In the genomic region with DNA sequence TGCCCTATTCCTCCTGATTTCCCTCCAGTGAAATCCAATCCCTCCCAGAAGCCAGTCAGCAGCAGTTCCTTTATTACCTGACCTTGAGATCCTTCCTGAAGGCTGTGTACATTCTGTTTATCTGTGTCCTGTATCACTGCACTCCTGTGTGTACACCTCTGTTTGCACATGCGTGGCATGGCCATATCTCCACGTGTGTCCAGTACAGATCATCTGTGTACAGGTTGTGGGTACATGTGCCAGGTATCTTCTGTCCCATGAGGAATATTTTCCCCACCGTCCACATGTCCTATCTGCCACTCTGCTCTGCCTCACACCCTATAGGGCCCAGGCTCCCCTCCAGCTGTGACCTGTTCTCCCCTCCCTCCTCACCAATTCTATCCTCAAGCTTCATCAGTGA, we compare ENCODE assay signal across 9 cellular contexts. TPM values are rescaled to one million over a fixed set of nuclear protein-coding genes. Genes with fewer than 3 reads are reported as not detected.
A peak's percentile ranks its signal among the peaks of the same experiment; 100 is the strongest.
DNase-seq lines count a peak whose midpoint lies in the region; ATAC-seq and TF ChIP-seq lines count a peak whose summit lies in the region.
"Had no signal": no experiment of that assay in that cellular context is flagged by ENCODE, and none has a peak within 500 bp of the region (broad histone marks: within the 10 kb centered on the region; RNA-seq: fewer than 3 reads in every experiment).

No MANE protein-coding gene starts in this region.

- peak overlapping the region; percentile 7; the same call in 1 of the 2 replicates for H3K4me3 ChIP-seq in AG04450 (ENCODE audit: low read depth, low read length)
- peak overlapping the region; percentile 2 for H3K4me3 ChIP-seq in colonic mucosa
- H3K4me3 ChIP-seq in neural cell (ENCODE audit: low read length), result peak overlapping the region; percentile 69
- H3K4me3 ChIP-seq in HAP-1, result no peak overlapping the region

- in situ Hi-C loops in HAP-1 (cut with MboI; ENCODE audit: low sequenced_read_pairs), result no loop called here

- H3K9me3 ChIP-seq in AG04450 (ENCODE audit: control insufficient read depth, insufficient read depth, low read length) (no peaks in the 10 kb centered on the region; the same call in 1 of the 2 replicates), KOPT-K1 (ENCODE audit: insufficient read depth, low read length, poor library complexity, severe bottlenecking) (no peaks in the 10 kb centered on the region), colonic mucosa (no peaks in the 10 kb centered on the region), neural cell (ENCODE audit: low read length) (no peaks in the 10 kb centered on the region), HAP-1 (no peaks in the 10 kb centered on the region)

- H3K36me3 ChIP-seq in KOPT-K1 (ENCODE audit: insufficient read depth, low read length) (peaks cover 46% of the 10 kb centered on the region), colonic mucosa (peaks cover 32% of the 10 kb centered on the region), neural cell (ENCODE audit: insufficient read depth, low read length) (peaks cover 4% of the 10 kb centered on the region), HAP-1 (replicated peaks) (peaks cover 58% of the 10 kb centered on the region)

- no peak overlapping the region for H3K4me2 ChIP-seq in neural cell (ENCODE audit: low read length)

- TF ChIP-seq RAD21 in neural cell (conservative IDR thresholded peaks at IDR 0.05), result no peak

- H3K4me1 ChIP-seq in colonic mucosa, result peaks cover 7% of the 10 kb centered on the region
- peaks cover 17% of the 10 kb centered on the region for H3K4me1 ChIP-seq in HAP-1

- H3K79me2 ChIP-seq in neural cell (replicated peaks; ENCODE audit: insufficient read depth, low read length), result peaks cover 46% of the 10 kb centered on the region

- H3F3A ChIP-seq in neural cell (ENCODE audit: insufficient read depth, low read length, poor library complexity, severe bottlenecking), result peaks cover 6% of the 10 kb centered on the region

- POLR2A ChIA-PET in AG04450 (lab: Yijun Ruan, JAX), result interaction anchor here (1.4 to 3.5 kb wide), 2 partner anchors 8 to 14 kb away, joined by 6 to 24 read pairs; partner anchors contain the start of genes C1orf56 and GABPB2

- intact Hi-C loops in colonic mucosa (cut with DNase I), result loop anchor here (5.0 kb wide), 1 partner anchor 49 kb away; the partner anchor contains the start of genes MINDY1 and PRUNE1

- no peak for ATAC-seq in HG02588 (IDR thresholded peaks at IDR 0.05; ENCODE audit: unreplicated experiment)

- no peak overlapping the region for H2AFZ ChIP-seq in neural cell (ENCODE audit: low read depth, low read length)

- peak overlapping the region in 1 of 2 donors; percentile 58 for H3K9ac ChIP-seq in colonic mucosa (ENCODE audit: low read depth in 2 of 2, low read length in 2 of 2)
- no peak overlapping the region for H3K9ac ChIP-seq in neural cell (ENCODE audit: low read length)

- CTCF ChIA-PET in AG04450 (lab: Charles Lee), result interaction anchor here (1.5 kb wide), 1 partner anchor 9 kb away, joined by 6 read pairs; the partner anchor contains the start of gene C1orf56

- TF ChIP-seq CTCF in AG04450 (IDR thresholded peaks at IDR 0.05; ENCODE audit: low read depth, low read length) (no peak), colonic mucosa (IDR thresholded peaks at IDR 0.05) (no peak), neural cell (IDR thresholded peaks at IDR 0.05; ENCODE audit: poor library complexity, severe bottlenecking) (no peak)

- no peak for TF ChIP-seq EP300 in neural cell (conservative IDR thresholded peaks at IDR 0.05; ENCODE audit: poor library complexity, severe bottlenecking)

- H4K20me1 ChIP-seq in neural cell (ENCODE audit: insufficient read depth), result no peaks in the 10 kb centered on the region

- no peaks in the 10 kb centered on the region for H3K9me2 ChIP-seq in neural cell (ENCODE audit: insufficient read depth, low read length)

- H3K27ac ChIP-seq in AG04450 (ENCODE audit: low read depth, low read length) (peak overlapping the region; percentile 11), KOPT-K1 (ENCODE audit: low read depth, low read length, poor library complexity, severe bottlenecking) (peak overlapping the region; percentile 58), colonic mucosa (peak overlapping the region; percentile 91), neural cell (ENCODE audit: low read length) (no peak overlapping the region)

- DNase-seq in AG04450 (ENCODE audit: low read depth, low spot score) (no peak), colonic mucosa (peak; percentile 44), 8988T (no peak), D341Med (ENCODE audit: low spot score) (no peak), HAP-1 (ENCODE audit: low spot score in 2 of 2) (no peak)
- DNase-seq: NCI-H2081 had no signal

- no peaks in the 10 kb centered on the region for H3K27me3 ChIP-seq in AG04450 (ENCODE audit: control insufficient read depth, insufficient read depth, low read length)
- no peaks in the 10 kb centered on the region for H3K27me3 ChIP-seq in colonic mucosa
- no peaks in the 10 kb centered on the region for H3K27me3 ChIP-seq in neural cell (ENCODE audit: insufficient read depth, low read depth, low read length)
- no peaks in the 10 kb centered on the region for H3K27me3 ChIP-seq in HAP-1 (ENCODE audit: low read depth)

TF ChIP-seq in neural cell, 6 proteins besides CTCF, POLR2A, EP300 and RAD21:
- TF ChIP-seq SMC3 (conservative IDR thresholded peaks at IDR 0.05; ENCODE audit: poor library complexity), result no peak
- TF ChIP-seq, protein P1, sequence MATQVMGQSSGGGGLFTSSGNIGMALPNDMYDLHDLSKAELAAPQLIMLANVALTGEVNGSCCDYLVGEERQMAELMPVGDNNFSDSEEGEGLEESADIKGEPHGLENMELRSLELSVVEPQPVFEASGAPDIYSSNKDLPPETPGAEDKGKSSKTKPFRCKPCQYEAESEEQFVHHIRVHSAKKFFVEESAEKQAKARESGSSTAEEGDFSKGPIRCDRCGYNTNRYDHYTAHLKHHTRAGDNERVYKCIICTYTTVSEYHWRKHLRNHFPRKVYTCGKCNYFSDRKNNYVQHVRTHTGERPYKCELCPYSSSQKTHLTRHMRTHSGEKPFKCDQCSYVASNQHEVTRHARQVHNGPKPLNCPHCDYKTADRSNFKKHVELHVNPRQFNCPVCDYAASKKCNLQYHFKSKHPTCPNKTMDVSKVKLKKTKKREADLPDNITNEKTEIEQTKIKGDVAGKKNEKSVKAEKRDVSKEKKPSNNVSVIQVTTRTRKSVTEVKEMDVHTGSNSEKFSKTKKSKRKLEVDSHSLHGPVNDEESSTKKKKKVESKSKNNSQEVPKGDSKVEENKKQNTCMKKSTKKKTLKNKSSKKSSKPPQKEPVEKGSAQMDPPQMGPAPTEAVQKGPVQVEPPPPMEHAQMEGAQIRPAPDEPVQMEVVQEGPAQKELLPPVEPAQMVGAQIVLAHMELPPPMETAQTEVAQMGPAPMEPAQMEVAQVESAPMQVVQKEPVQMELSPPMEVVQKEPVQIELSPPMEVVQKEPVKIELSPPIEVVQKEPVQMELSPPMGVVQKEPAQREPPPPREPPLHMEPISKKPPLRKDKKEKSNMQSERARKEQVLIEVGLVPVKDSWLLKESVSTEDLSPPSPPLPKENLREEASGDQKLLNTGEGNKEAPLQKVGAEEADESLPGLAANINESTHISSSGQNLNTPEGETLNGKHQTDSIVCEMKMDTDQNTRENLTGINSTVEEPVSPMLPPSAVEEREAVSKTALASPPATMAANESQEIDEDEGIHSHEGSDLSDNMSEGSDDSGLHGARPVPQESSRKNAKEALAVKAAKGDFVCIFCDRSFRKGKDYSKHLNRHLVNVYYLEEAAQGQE (IDR thresholded peaks at IDR 0.05; ENCODE audit: borderline replicate concordance), result no peak
- TF ChIP-seq POLR2AphosphoS5 (IDR thresholded peaks at IDR 0.05), result no peak
- no peak for TF ChIP-seq EZH2 (IDR thresholded peaks at IDR 0.05; ENCODE audit: borderline replicate concordance, insufficient read depth, low read length, poor library complexity, severe bottlenecking)
- no peak for TF ChIP-seq TAF1 (IDR thresholded peaks at IDR 0.05; ENCODE audit: low read depth)

RNA-seq across cellular contexts. Expression of gene CDC42SE1, which starts 2.8 kb away (rescaled TPM):
- 66.3 and 70.3 TPM in 2 replicates for polyA plus RNA-seq in AG04450 (2011; rRNA removed)
- polyA minus RNA-seq in AG04450 (2011; rRNA and poly(A)+ RNA removed), result 55.5 and 56.1 TPM in 2 replicates
- total RNA-seq in colonic mucosa, result 10 to 100 TPM; 57.9 to 66.8 TPM
- polyA plus RNA-seq in neural cell, result 102 and 107 TPM in 2 replicates
- 61.6 and 63.4 TPM in 2 replicates for polyA minus RNA-seq in neural cell

RNA-seq across cellular contexts. Expression of gene MLLT11, which starts 3.6 kb away (rescaled TPM):
- 25.2 and 28.3 TPM in 2 replicates for polyA plus RNA-seq in AG04450 (2011; rRNA removed)
- 9.4 and 10.9 TPM in 2 replicates for polyA minus RNA-seq in AG04450 (2011; rRNA and poly(A)+ RNA removed)
- 1 to 10 TPM in 1 of 2 donors, under 1 TPM in 1; 0.42 to 1.3 TPM for total RNA-seq in colonic mucosa
- 131 and 142 TPM in 2 replicates for polyA plus RNA-seq in neural cell
- polyA minus RNA-seq in neural cell, result 79.9 and 88.8 TPM in 2 replicates

RNA-seq across cellular contexts. Expression of gene C1orf56, which starts 9.0 kb away (rescaled TPM):
- polyA plus RNA-seq in AG04450 (2011; rRNA removed), result 1.3 and 1.9 TPM in 2 replicates
- polyA minus RNA-seq in AG04450 (2011; rRNA and poly(A)+ RNA removed), result 0.74 and 1.8 TPM in 2 replicates
- 1 to 10 TPM; 2.6 to 3.2 TPM for total RNA-seq in colonic mucosa
- 0.87 and 1.2 TPM in 2 replicates for polyA plus RNA-seq in neural cell
- polyA minus RNA-seq in neural cell, result 2.2 and 2.9 TPM in 2 replicates

RNA-seq across cellular contexts. Expression of gene GABPB2, which starts 14.0 kb away (rescaled TPM):
- 9.8 and 10.0 TPM in 2 replicates for polyA plus RNA-seq in AG04450 (2011; rRNA removed)
- 15.7 and 15.8 TPM in 2 replicates for polyA minus RNA-seq in AG04450 (2011; rRNA and poly(A)+ RNA removed)
- 10 to 100 TPM; 13.1 to 15.2 TPM for total RNA-seq in colonic mucosa
- 3.0 and 4.1 TPM in 2 replicates for polyA plus RNA-seq in neural cell
- 12.2 TPM in 2 replicates for polyA minus RNA-seq in neural cell

RNA-seq across cellular contexts. Expression of gene BNIPL, which starts 20.2 kb away (rescaled TPM):
- polyA plus RNA-seq in AG04450 (2011; rRNA removed) (0.09 and 0.16 TPM in 2 replicates), neural cell (0.16 and 0.33 TPM in 2 replicates)
- 0.09 and 0.23 TPM in 2 replicates for polyA minus RNA-seq in AG04450 (2011; rRNA and poly(A)+ RNA removed)
- 1 to 10 TPM in 1 of 2 donors, under 1 TPM in 1; 0.69 to 1.9 TPM for total RNA-seq in colonic mucosa
- polyA minus RNA-seq in neural cell, result 0.23 and 0.24 TPM in 2 replicates
